Comparison of ENCODE assay signal across 9 cellular contexts in genomic region chr9:2227468-2227867, GRCh38.
DNase-seq lines count a peak whose midpoint lies in the region; ATAC-seq and TF ChIP-seq lines count a peak whose summit lies in the region.
"Had no signal": no experiment of that assay in that cellular context is flagged by ENCODE, and none has a peak within 500 bp of the region (broad histone marks: within the 10 kb centered on the region; RNA-seq: fewer than 3 reads in every experiment).

No MANE protein-coding gene starts in this region.

- H3K4ac ChIP-seq in mesendoderm (ENCODE audit: low read depth, low read length), result peak overlapping the region; percentile 75

- TF ChIP-seq CTCF in cardiac fibroblast (IDR thresholded peaks at IDR 0.05; ENCODE audit: low read depth, low read length), result no peak

- H2BK120ac ChIP-seq in mesendoderm (ENCODE audit: low read depth, low read length), result no peak overlapping the region

- no peak overlapping the region for H3K18ac ChIP-seq in mesendoderm (ENCODE audit: low read length)

- DNase-seq in AG08395 (ENCODE audit: low spot score) (peak; percentile 31), HCEC 1CT (peak; percentile 34), cardiac fibroblast (ENCODE audit: low read depth in 2 of 2) (peak; percentile 50 to 76), mesendoderm (peak; percentile 72), ureter (ENCODE audit: low spot score) (no peak)

- H3K79me1 ChIP-seq in mesendoderm (ENCODE audit: low read length), result no peaks in the 10 kb centered on the region

- no peak overlapping the region for H3K9ac ChIP-seq in mesendoderm (ENCODE audit: low read length)

- H4K5ac ChIP-seq in mesendoderm (ENCODE audit: low read length), result no peak overlapping the region

- H3K27ac ChIP-seq in mesendoderm (ENCODE audit: low read depth, low read length), result no peak overlapping the region
- H3K27ac ChIP-seq: neutrophil had no signal

- H3K23ac ChIP-seq in mesendoderm (ENCODE audit: low read length), result no peak overlapping the region

- no peaks in the 10 kb centered on the region for H3K79me2 ChIP-seq in mesendoderm (ENCODE audit: control insufficient read depth, insufficient read depth, low read length)

- H4K8ac ChIP-seq in mesendoderm (ENCODE audit: low read depth, low read length), result no peak overlapping the region

- H3K4me2 ChIP-seq in mesendoderm (ENCODE audit: low read length), result no peak overlapping the region

- H3K4me1 ChIP-seq in mesendoderm (ENCODE audit: control insufficient read depth, low read depth, low read length), result no peaks in the 10 kb centered on the region

- H2BK5ac ChIP-seq in mesendoderm (ENCODE audit: low read length), result no peak overlapping the region

- H2AK5ac ChIP-seq in mesendoderm (ENCODE audit: low read length), result no peak overlapping the region

- no peak for ATAC-seq in GM21526 (IDR thresholded peaks at IDR 0.05; ENCODE audit: low FRiP score, unreplicated experiment)
- ATAC-seq in HG02610 (IDR thresholded peaks at IDR 0.05; ENCODE audit: unreplicated experiment), result no peak
- no peak for ATAC-seq in GM21360 (IDR thresholded peaks at IDR 0.05; ENCODE audit: unreplicated experiment)

- H3K36me3 ChIP-seq in mesendoderm (ENCODE audit: control insufficient read depth, insufficient read depth, low read length), result no peaks in the 10 kb centered on the region
- H3K36me3 ChIP-seq: neutrophil had no signal

- H2BK15ac ChIP-seq in mesendoderm (replicated peaks; ENCODE audit: low read depth), result peak overlapping the region; percentile 57

- no CpG with 5 or more reads among the region's 3 CpGs for WGBS in mesendoderm (ENCODE audit: extremely low coverage, insufficient coverage, low lambda C conversion rate)

- H3K4me3 ChIP-seq in cardiac fibroblast (replicated peaks in 1 of 2; ENCODE audit: low read depth in 2 of 2, low read length in 2 of 2) (no peak overlapping the region), mesendoderm (ENCODE audit: low read length) (no peak overlapping the region)

- H3K27me3 ChIP-seq in mesendoderm (ENCODE audit: insufficient read depth, low read length, poor library complexity), result no peaks in the 10 kb centered on the region
- H3K27me3 ChIP-seq: neutrophil had no signal

- H3K56ac ChIP-seq in mesendoderm (ENCODE audit: low read length), result no peak overlapping the region
